ENCODE assay signal across 26 cellular contexts in the genomic region with DNA sequence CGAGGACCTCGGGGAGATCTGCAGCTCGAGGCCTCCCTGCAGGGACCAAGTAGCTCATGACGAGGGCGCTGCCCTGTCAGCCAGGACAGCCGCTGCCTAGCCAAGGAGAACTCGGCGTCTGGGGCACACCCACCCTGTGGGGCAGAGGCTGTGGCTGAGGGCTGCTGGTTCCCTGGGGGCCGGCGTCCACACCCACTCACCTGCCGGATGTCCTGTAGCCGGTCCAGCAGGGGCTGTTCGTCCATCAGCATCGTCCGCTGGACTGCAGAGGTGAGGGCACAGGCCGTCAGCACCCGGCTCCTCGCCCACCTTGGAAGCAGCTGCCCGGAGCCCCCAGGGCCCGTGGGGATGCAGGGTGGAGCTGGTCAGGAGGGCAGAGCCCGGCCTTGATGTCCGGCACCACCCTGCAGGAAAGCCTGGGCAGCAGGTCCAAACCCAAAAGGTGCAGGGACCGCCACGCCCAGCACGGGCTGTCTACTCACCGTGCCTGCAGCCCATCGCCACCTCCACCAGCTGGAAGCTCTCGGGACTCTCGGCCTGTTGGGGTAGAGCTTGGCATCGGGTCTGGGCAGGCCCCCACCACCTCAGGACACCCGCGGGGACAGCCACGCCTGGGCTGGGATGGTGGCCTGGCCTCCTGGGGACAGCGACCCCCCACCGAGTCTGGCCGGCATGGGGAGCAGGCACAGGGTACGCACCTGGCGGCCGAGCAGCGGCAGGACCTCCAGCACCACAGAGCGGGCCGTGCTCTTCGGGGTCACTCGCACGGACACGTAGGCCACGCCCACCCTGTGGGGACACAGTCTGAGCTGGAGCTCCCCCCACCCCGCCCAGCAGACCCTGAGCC. TPM values are rescaled to one million over a fixed set of nuclear protein-coding genes. Genes with fewer than 3 reads are reported as not detected.
"Had no signal": no experiment of that assay in that cellular context is flagged by ENCODE, and none has a peak within 500 bp of the region (broad histone marks: within the 10 kb centered on the region; RNA-seq: fewer than 3 reads in every experiment).

No MANE protein-coding gene starts in this region.

- H3K4me1 ChIP-seq: SJSA1 had no signal

- FAIRE-seq: bronchial epithelial cell had no signal

- H3K27ac ChIP-seq: SJSA1 had no signal

- ATAC-seq: activated CD8-positive, alpha-beta T cell treated with anti-CD3 and anti-CD28 coated beads, Interleukin-2, amount 10 ng/mL, durations not matched to agents 7 days and 5 days; T-helper 17 cell had no signal

- H3K9me3 ChIP-seq: SJSA1 had no signal

- H3K27me3 ChIP-seq: SJSA1 had no signal

- H3K4me3 ChIP-seq: SJSA1 had no signal

- DNase-seq: activated CD4-positive, alpha-beta T cell treated with anti-CD3 and anti-CD28 coated beads for 48 hours; activated CD4-positive, alpha-beta T cell treated with anti-CD3 and anti-CD28 coated beads, Interleukin-2, amount 50 U/mL, for 4 hours; activated CD4-positive, CD25-positive, alpha-beta regulatory T cell treated with anti-CD3 and anti-CD28 coated beads, Interleukin-2, amount 50 U/mL, for 72 hours; activated CD8-positive, alpha-beta memory T cell treated with anti-CD3 and anti-CD28 coated beads, Interleukin-2, amount 50 U/mL, for 48 hours; activated CD8-positive, alpha-beta T cell treated with anti-CD3 and anti-CD28 coated beads, Interleukin-2, amount 10 ng/mL, durations not matched to agents 7 days and 5 days; activated effector memory CD4-positive, alpha-beta T cell treated with Interleukin-2 at 50 U/mL for 16 hours; activated naive CD4-positive, alpha-beta T cell; activated T-cell treated with anti-CD3 and anti-CD28 coated beads, Interleukin-2, amount 50 U/mL, for 1 hour; aorta; central memory CD4-positive, alpha-beta T cell; Kasumi-1; KBM-7; NCI-H1048; NCI-H2029; NCI-H2107; NCI-H2171 treated with DMSO at 0.1 percent for 48 hours; NCI-H226; NCI-H510A; NK-92 treated with Interleukin-12 subunit alpha and Interleukin-12 subunit beta, amount 100 ng/mL, for 24 hours; OCI-M1; RPMI8226; SHP77; T-helper 17 cell; T-helper 9 cell had no signal

RNA-seq across cellular contexts. Expression of gene SLC26A1, which starts 26.7 kb away (rescaled TPM):
- total RNA-seq: SJSA1 had no signal
